In the genomic region with DNA sequence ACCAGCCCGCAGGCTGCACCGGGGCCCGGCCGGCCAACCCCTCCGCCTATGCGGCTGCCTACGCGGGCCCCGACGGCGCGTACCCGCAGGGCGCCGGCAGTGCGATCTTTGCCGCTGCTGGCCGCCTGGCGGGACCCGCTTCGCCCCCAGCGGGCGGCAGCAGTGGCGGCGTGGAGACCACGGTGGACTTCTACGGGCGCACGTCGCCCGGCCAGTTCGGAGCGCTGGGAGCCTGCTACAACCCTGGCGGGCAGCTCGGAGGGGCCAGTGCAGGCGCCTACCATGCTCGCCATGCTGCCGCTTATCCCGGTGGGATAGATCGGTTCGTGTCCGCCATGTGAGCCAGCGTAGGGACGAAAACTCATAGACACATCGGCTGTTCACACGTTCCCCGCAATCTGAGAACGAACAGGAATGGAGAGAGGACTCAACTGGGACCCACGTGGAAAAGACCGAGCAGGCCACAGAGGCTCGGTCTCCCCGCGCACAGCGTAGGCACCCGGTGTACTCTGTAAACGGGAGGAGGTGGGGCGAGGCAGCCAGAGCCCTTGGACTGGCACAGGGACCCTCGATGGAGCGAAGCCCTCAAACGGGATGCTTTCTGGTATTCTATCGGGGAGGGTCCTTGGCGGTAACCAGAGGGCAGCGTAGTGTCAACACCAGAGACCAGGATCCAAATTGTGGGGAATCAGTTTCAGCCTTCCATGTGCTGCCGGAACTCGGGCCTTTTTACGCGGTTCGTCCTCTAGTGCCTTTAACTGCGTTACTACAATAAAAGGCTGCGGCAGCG, we compare ENCODE assay signal across 14 cellular contexts. TPM values are rescaled to one million over a fixed set of nuclear protein-coding genes. Genes with fewer than 3 reads are reported as not detected.
DNase-seq lines count a peak whose midpoint lies in the region; ATAC-seq and TF ChIP-seq lines count a peak whose summit lies in the region.
"Had no signal": no experiment of that assay in that cellular context is flagged by ENCODE, and none has a peak within 500 bp of the region (broad histone marks: within the 10 kb centered on the region; RNA-seq: fewer than 3 reads in every experiment).

No MANE protein-coding gene starts in this region.

- no peaks in the 10 kb centered on the region for H3K9me3 Mint-ChIP-seq in activated CD8-positive, alpha-beta T cell treated with anti-CD3 and anti-CD28 coated beads for 36 hours
- H3K9me3 Mint-ChIP-seq in activated CD8-positive, alpha-beta T cell treated with anti-CD3 and anti-CD28 coated beads, Interleukin-2, amount 10 ng/mL, durations not matched to agents 7 days and 5 days (ENCODE audit: insufficient read depth) = no peaks in the 10 kb centered on the region
- H3K9me3 Mint-ChIP-seq in glutamatergic neuron (ENCODE audit: unreplicated experiment) = peaks cover 1% of the 10 kb centered on the region
- H3K9me3 Mint-ChIP-seq in stimulated activated effector memory CD8-positive, alpha-beta T cell treated with anti-CD3 and anti-CD28 coated beads, Interleukin-12 subunit alpha, Interleukin-12 subunit beta, amount 100 ng/mL, for 72 hours = no peaks in the 10 kb centered on the region

- POLR2A ChIA-PET in activated CD8-positive, alpha-beta T cell treated with anti-CD3 and anti-CD28 coated beads for 36 hours (lab: Charles Lee) = interaction anchor here (1.7 kb wide), 1 partner anchor 12 kb away, joined by 5 read pairs; no protein-coding TSS in a partner anchor
- POLR2A ChIA-PET in activated CD8-positive, alpha-beta T cell treated with anti-CD3 and anti-CD28 coated beads, Interleukin-2, amount 10 ng/mL, durations not matched to agents 7 days and 5 days (lab: Charles Lee) = no interaction called here

- peak overlapping the region; percentile 54; the same call in 1 of the 2 replicates for H3K4me3 ChIP-seq in HUES48 (ENCODE audit: low read depth, low read length)

- H3K4me3 Mint-ChIP-seq in activated CD8-positive, alpha-beta T cell treated with anti-CD3 and anti-CD28 coated beads for 36 hours = peak overlapping the region; percentile 29
- no peak overlapping the region for H3K4me3 Mint-ChIP-seq in activated CD8-positive, alpha-beta T cell treated with anti-CD3 and anti-CD28 coated beads, Interleukin-2, amount 10 ng/mL, durations not matched to agents 7 days and 5 days
- H3K4me3 Mint-ChIP-seq in glutamatergic neuron (ENCODE audit: unreplicated experiment) = peak overlapping the region; percentile 11
- peak overlapping the region; percentile 80 for H3K4me3 Mint-ChIP-seq in stimulated activated effector memory CD8-positive, alpha-beta T cell treated with anti-CD3 and anti-CD28 coated beads, Interleukin-12 subunit alpha, Interleukin-12 subunit beta, amount 100 ng/mL, for 72 hours

- peaks cover 100% of the 10 kb centered on the region for H3K27me3 ChIP-seq in HUES48 (ENCODE audit: control insufficient read depth, insufficient read depth, low read length)

- no peaks in the 10 kb centered on the region for H3K36me3 ChIP-seq in HUES48 (ENCODE audit: control insufficient read depth, insufficient read depth, low read length)
- H3K36me3 ChIP-seq: tibial artery had no signal

- peaks cover 25% of the 10 kb centered on the region for H3K4me1 ChIP-seq in HUES48 (ENCODE audit: control insufficient read depth, insufficient read depth, low read length)

- intact Hi-C loops in activated CD8-positive, alpha-beta T cell treated with anti-CD3 and anti-CD28 coated beads for 36 hours (cut with micrococcal nuclease) = no loop called here
- intact Hi-C loops in left colon (cut with DNase I, micrococcal nuclease) = no loop called here

- H3K27ac Mint-ChIP-seq in activated CD8-positive, alpha-beta T cell treated with anti-CD3 and anti-CD28 coated beads for 36 hours = no peak overlapping the region
- H3K27ac Mint-ChIP-seq in activated CD8-positive, alpha-beta T cell treated with anti-CD3 and anti-CD28 coated beads, Interleukin-2, amount 10 ng/mL, durations not matched to agents 7 days and 5 days = no peak overlapping the region
- no peak overlapping the region for H3K27ac Mint-ChIP-seq in glutamatergic neuron (ENCODE audit: unreplicated experiment)
- no peak overlapping the region for H3K27ac Mint-ChIP-seq in stimulated activated effector memory CD8-positive, alpha-beta T cell treated with anti-CD3 and anti-CD28 coated beads, Interleukin-12 subunit alpha, Interleukin-12 subunit beta, amount 100 ng/mL, for 72 hours

- CTCF ChIA-PET in activated CD8-positive, alpha-beta T cell treated with anti-CD3 and anti-CD28 coated beads for 36 hours (lab: Charles Lee) = interaction anchor here (1.5 to 1.9 kb wide), 2 partner anchors 10 to 48 kb away, joined by 3 to 5 read pairs; no protein-coding TSS in a partner anchor
- CTCF ChIA-PET in activated CD8-positive, alpha-beta T cell treated with anti-CD3 and anti-CD28 coated beads, Interleukin-2, amount 10 ng/mL, durations not matched to agents 7 days and 5 days (lab: Charles Lee) = interaction anchor here (1.9 kb wide), 1 partner anchor 46 kb away, joined by 6 read pairs; no protein-coding TSS in a partner anchor

- no peak for ATAC-seq in activated CD8-positive, alpha-beta T cell treated with anti-CD3 and anti-CD28 coated beads for 36 hours
- no peak for ATAC-seq in activated CD8-positive, alpha-beta T cell treated with anti-CD3 and anti-CD28 coated beads, Interleukin-2, amount 10 ng/mL, durations not matched to agents 7 days and 5 days
- ATAC-seq in stimulated activated effector memory CD8-positive, alpha-beta T cell treated with anti-CD3 and anti-CD28 coated beads, Interleukin-12 subunit alpha, Interleukin-12 subunit beta, amount 100 ng/mL, for 72 hours = no peak
- no peak for ATAC-seq in HG02981 (IDR thresholded peaks at IDR 0.05; ENCODE audit: unreplicated experiment)
- ATAC-seq in left colon = no peak
- ATAC-seq: sciatic nerve had no signal

- no peak overlapping the region for H3K27ac ChIP-seq in HUES48 (ENCODE audit: low read depth, low read length)
- H3K27ac ChIP-seq: tibial artery had no signal

- H3K9me3 ChIP-seq in HUES48 (ENCODE audit: control insufficient read depth, insufficient read depth, low read length) = no peaks in the 10 kb centered on the region
- H3K9me3 ChIP-seq: tibial artery had no signal

- peaks cover 76% of the 10 kb centered on the region for H3K27me3 Mint-ChIP-seq in activated CD8-positive, alpha-beta T cell treated with anti-CD3 and anti-CD28 coated beads for 36 hours
- H3K27me3 Mint-ChIP-seq in activated CD8-positive, alpha-beta T cell treated with anti-CD3 and anti-CD28 coated beads, Interleukin-2, amount 10 ng/mL, durations not matched to agents 7 days and 5 days (ENCODE audit: low read depth) = peaks cover 78% of the 10 kb centered on the region
- H3K27me3 Mint-ChIP-seq in glutamatergic neuron (ENCODE audit: unreplicated experiment) = peaks cover 38% of the 10 kb centered on the region

- peaks cover 2% of the 10 kb centered on the region for H3K36me3 Mint-ChIP-seq in activated CD8-positive, alpha-beta T cell treated with anti-CD3 and anti-CD28 coated beads for 36 hours (ENCODE audit: low read depth)
- H3K36me3 Mint-ChIP-seq in activated CD8-positive, alpha-beta T cell treated with anti-CD3 and anti-CD28 coated beads, Interleukin-2, amount 10 ng/mL, durations not matched to agents 7 days and 5 days (ENCODE audit: low read depth) = peaks cover 4% of the 10 kb centered on the region
- no peaks in the 10 kb centered on the region for H3K36me3 Mint-ChIP-seq in glutamatergic neuron (ENCODE audit: unreplicated experiment)
- no peaks in the 10 kb centered on the region for H3K36me3 Mint-ChIP-seq in stimulated activated effector memory CD8-positive, alpha-beta T cell treated with anti-CD3 and anti-CD28 coated beads, Interleukin-12 subunit alpha, Interleukin-12 subunit beta, amount 100 ng/mL, for 72 hours

- no peak for TF ChIP-seq CTCF in activated CD8-positive, alpha-beta T cell treated with anti-CD3 and anti-CD28 coated beads for 36 hours (IDR thresholded peaks at IDR 0.05)
- TF ChIP-seq CTCF in glutamatergic neuron (IDR thresholded peaks at IDR 0.05; ENCODE audit: partially characterized antibody, unreplicated experiment) = no peak

- no peak overlapping the region for H3K9ac ChIP-seq in HUES48 (ENCODE audit: low read depth, low read length)

- DNase-seq in activated CD8-positive, alpha-beta T cell treated with anti-CD3 and anti-CD28 coated beads for 36 hours = no peak
- no peak for DNase-seq in activated CD8-positive, alpha-beta T cell treated with anti-CD3 and anti-CD28 coated beads, Interleukin-2, amount 10 ng/mL, durations not matched to agents 7 days and 5 days
- no peak for DNase-seq in glutamatergic neuron
- no peak for DNase-seq in stimulated activated effector memory CD8-positive, alpha-beta T cell treated with anti-CD3 and anti-CD28 coated beads, Interleukin-12 subunit alpha, Interleukin-12 subunit beta, amount 100 ng/mL, for 72 hours (ENCODE audit: low spot score in 2 of 2)
- DNase-seq in KG1 (lab: John Stamatoyannopoulos, UW) = no peak
- DNase-seq in left colon = no peak
- DNase-seq: activated gamma-delta T cell, midbrain, MV-4-11, tibial artery had no signal

- H3K4me1 Mint-ChIP-seq in activated CD8-positive, alpha-beta T cell treated with anti-CD3 and anti-CD28 coated beads for 36 hours (ENCODE audit: low read depth) = peaks cover 22% of the 10 kb centered on the region
- peaks cover 28% of the 10 kb centered on the region for H3K4me1 Mint-ChIP-seq in activated CD8-positive, alpha-beta T cell treated with anti-CD3 and anti-CD28 coated beads, Interleukin-2, amount 10 ng/mL, durations not matched to agents 7 days and 5 days (ENCODE audit: low read depth)
- peaks cover 2% of the 10 kb centered on the region for H3K4me1 Mint-ChIP-seq in glutamatergic neuron (ENCODE audit: low read depth, unreplicated experiment)
- H3K4me1 Mint-ChIP-seq in stimulated activated effector memory CD8-positive, alpha-beta T cell treated with anti-CD3 and anti-CD28 coated beads, Interleukin-12 subunit alpha, Interleukin-12 subunit beta, amount 100 ng/mL, for 72 hours = peaks cover 11% of the 10 kb centered on the region

RNA-seq across cellular contexts. Expression of gene FOXE1, which starts 1.9 kb away (rescaled TPM):
- under 1 TPM in 1 of 2 experiments, not detected in 1; 0.09 TPM for total RNA-seq in activated CD8-positive, alpha-beta T cell treated with anti-CD3 and anti-CD28 coated beads for 36 hours
- total RNA-seq in activated CD8-positive, alpha-beta T cell treated with anti-CD3 and anti-CD28 coated beads, Interleukin-2, amount 10 ng/mL, durations not matched to agents 7 days and 5 days = under 1 TPM in 1 of 2 experiments, not detected in 1; 0.08 TPM
- total RNA-seq in glutamatergic neuron (ENCODE audit: unreplicated experiment) = not detected
- total RNA-seq in left colon = under 1 TPM in 1 of 2 donors, not detected in 1; 0.08 TPM
- total RNA-seq: cerebellum, sciatic nerve had no signal
